In genomic region chr11:134200688-134201087, GRCh38 we compare ENCODE assay signal across 24 cellular contexts. TPM values are rescaled to one million over a fixed set of nuclear protein-coding genes. Genes with fewer than 3 reads are reported as not detected.
DNase-seq lines count a peak whose midpoint lies in the region; ATAC-seq, FAIRE-seq and TF ChIP-seq lines count a peak whose summit lies in the region.
"Had no signal": no experiment of that assay in that cellular context is flagged by ENCODE, and none has a peak within 500 bp of the region (broad histone marks: within the 10 kb centered on the region; RNA-seq: fewer than 3 reads in every experiment).

No MANE protein-coding gene starts in this region.

- no peaks in the 10 kb centered on the region for H3K4me1 Mint-ChIP-seq in activated T-helper 17 cell treated with anti-CD3 and anti-CD28 coated beads, Interleukin-2, amount 50 U/mL, for 72 hours
- H3K4me1 Mint-ChIP-seq: CD14-positive monocyte had no signal

- no peak for DNase-seq in D721Med (ENCODE audit: insufficient read length, low spot score)
- peak; percentile 29 for DNase-seq in HCEC 1CT
- no peak for DNase-seq in DMS79 treated with DMSO at 0.1 percent for 48 hours (lab: John Stamatoyannopoulos, UW)
- no peak for DNase-seq in CD1c-positive myeloid dendritic cell (ENCODE audit: extremely low spot score)
- no peak for DNase-seq in spleen
- DNase-seq: 8988T; ACHN; AML-193; BE2C; Calu3; CD4-positive, alpha-beta memory T cell; COR-L47; DMS153; EL; GF-D8; H9; HFFc6 had no signal

- H3K36me3 ChIP-seq in spleen: peaks cover 4 to 100% (median 47%) of the 10 kb centered on the region in 6 donors

- peaks cover 99% of the 10 kb centered on the region for H3K36me3 Mint-ChIP-seq in activated T-helper 17 cell treated with anti-CD3 and anti-CD28 coated beads, Interleukin-2, amount 50 U/mL, for 72 hours (ENCODE audit: low read depth)

- H3K9me3 Mint-ChIP-seq in activated T-helper 17 cell treated with anti-CD3 and anti-CD28 coated beads, Interleukin-2, amount 50 U/mL, for 72 hours: no peaks in the 10 kb centered on the region
- H3K9me3 Mint-ChIP-seq: CD14-positive monocyte; CD4-positive, alpha-beta memory T cell; GM23338; H9; HFFc6 had no signal

- no peaks in the 10 kb centered on the region for H3K27me3 ChIP-seq in spleen (replicated peaks in 1 of 7)
- H3K27me3 ChIP-seq: BE2C; BLaER1 treated with 17β-estradiol and CSF1 and Interleukin-3, amounts not matched to agents 10 nM and 100 nM had no signal

- no peak for TF ChIP-seq POLR2A in spleen (IDR thresholded peaks at IDR 0.05)

- H3K4me1 ChIP-seq in spleen: no peaks in the 10 kb centered on the region
- H3K4me1 ChIP-seq: A549; BE2C; BLaER1 treated with 17β-estradiol and CSF1 and Interleukin-3, amounts not matched to agents 10 nM and 100 nM had no signal

- WGBS in spleen, 5 donors: 93 to 99% (median 96%) methylated on average over 6 of the region's 6 CpGs

- H3K4me3 Mint-ChIP-seq in activated T-helper 17 cell treated with anti-CD3 and anti-CD28 coated beads, Interleukin-2, amount 50 U/mL, for 72 hours: no peak overlapping the region
- H3K4me3 Mint-ChIP-seq: CD14-positive monocyte; CD4-positive, alpha-beta memory T cell; GM23338; H9; HFFc6 had no signal

- ATAC-seq in activated T-helper 17 cell treated with anti-CD3 and anti-CD28 coated beads, Interleukin-2, amount 50 U/mL, for 72 hours (replicated peaks): peak; percentile 44
- ATAC-seq: A549, GM23338 had no signal

- no peaks in the 10 kb centered on the region for H3K9me3 ChIP-seq in spleen
- H3K9me3 ChIP-seq: A549; BE2C; BLaER1 treated with 17β-estradiol and CSF1 and Interleukin-3, amounts not matched to agents 10 nM and 100 nM had no signal

- intact Hi-C loops in spleen (cut with DNase I; ENCODE audit: low total_unique reads): loop anchor here (10.0 kb wide), 1 partner anchor 54 kb away; the partner anchor contains the start of genes ACAD8 and THYN1

- H3K27ac Mint-ChIP-seq in activated T-helper 17 cell treated with anti-CD3 and anti-CD28 coated beads, Interleukin-2, amount 50 U/mL, for 72 hours: no peak overlapping the region
- H3K27ac Mint-ChIP-seq: CD4-positive, alpha-beta memory T cell; GM23338; H9; HFFc6 had no signal

- H3K4me3 ChIP-seq in spleen: no peak overlapping the region
- H3K4me3 ChIP-seq: A549; BLaER1 treated with 17β-estradiol and CSF1 and Interleukin-3, amounts not matched to agents 10 nM and 100 nM; GM23338 had no signal

- H3K27ac ChIP-seq in spleen: no peak overlapping the region
- H3K27ac ChIP-seq: A549; BLaER1 treated with 17β-estradiol and CSF1 and Interleukin-3, amounts not matched to agents 10 nM and 100 nM had no signal

- no peaks in the 10 kb centered on the region for H3K27me3 Mint-ChIP-seq in activated T-helper 17 cell treated with anti-CD3 and anti-CD28 coated beads, Interleukin-2, amount 50 U/mL, for 72 hours
- H3K27me3 Mint-ChIP-seq: CD4-positive, alpha-beta memory T cell had no signal

- FAIRE-seq in D721Med (lab: Jason Lieb, UNC): peak; percentile 56
- FAIRE-seq: A549, GM12891, GM18507 had no signal

- no peak for TF ChIP-seq CTCF in D721Med (IDR thresholded peaks at IDR 0.05; ENCODE audit: insufficient read depth, missing control alignments)
- no peak for TF ChIP-seq CTCF in spleen (IDR thresholded peaks at IDR 0.05 in 8 of 11, conservative IDR thresholded peaks at IDR 0.05 in 3 of 11)

RNA-seq across cellular contexts. Expression of gene NCAPD3, which starts 23.1 kb away (rescaled TPM):
- 100 to 1,000 TPM in 1 of 2 donors, 10 to 100 TPM in 1; 77.5 to 103 TPM for total RNA-seq in activated T-helper 17 cell treated with anti-CD3 and anti-CD28 coated beads, Interleukin-2, amount 50 U/mL, for 72 hours
- 10 to 100 TPM; 20.2 to 33.0 (median 24.3) TPM for total RNA-seq in spleen
- polyA plus RNA-seq in spleen: 1 to 10 TPM; 3.0 to 5.5 (median 4.0) TPM

RNA-seq across cellular contexts. Expression of gene VPS26B, which starts 23.8 kb away (rescaled TPM):
- total RNA-seq in activated T-helper 17 cell treated with anti-CD3 and anti-CD28 coated beads, Interleukin-2, amount 50 U/mL, for 72 hours: 10 to 100 TPM; 36.6 to 40.7 TPM
- total RNA-seq in spleen: 10 to 100 TPM; 31.1 to 48.9 (median 43.2) TPM
- 10 to 100 TPM in 2 of 3 donors, 1 to 10 TPM in 1; 9.7 to 14.8 (median 11.6) TPM for polyA plus RNA-seq in spleen

RNA-seq across cellular contexts. Expression of gene THYN1, which starts 52.5 kb away (rescaled TPM):
- total RNA-seq in activated T-helper 17 cell treated with anti-CD3 and anti-CD28 coated beads, Interleukin-2, amount 50 U/mL, for 72 hours: 10 to 100 TPM; 72.7 to 81.0 TPM
- 10 to 100 TPM; 24.5 to 54.8 (median 36.7) TPM for total RNA-seq in spleen
- polyA plus RNA-seq in spleen: 10 to 100 TPM; 40.1 to 54.2 (median 51.9) TPM

RNA-seq across cellular contexts. Expression of gene ACAD8, which starts 52.7 kb away (rescaled TPM):
- 10 to 100 TPM; 22.8 to 23.7 TPM for total RNA-seq in activated T-helper 17 cell treated with anti-CD3 and anti-CD28 coated beads, Interleukin-2, amount 50 U/mL, for 72 hours
- 10 to 100 TPM; 19.7 to 37.5 (median 28.4) TPM for total RNA-seq in spleen
- polyA plus RNA-seq in spleen: 10 to 100 TPM; 15.7 to 20.5 (median 18.9) TPM
